ENCODE assay signal across 9 cellular contexts in the genomic region with DNA sequence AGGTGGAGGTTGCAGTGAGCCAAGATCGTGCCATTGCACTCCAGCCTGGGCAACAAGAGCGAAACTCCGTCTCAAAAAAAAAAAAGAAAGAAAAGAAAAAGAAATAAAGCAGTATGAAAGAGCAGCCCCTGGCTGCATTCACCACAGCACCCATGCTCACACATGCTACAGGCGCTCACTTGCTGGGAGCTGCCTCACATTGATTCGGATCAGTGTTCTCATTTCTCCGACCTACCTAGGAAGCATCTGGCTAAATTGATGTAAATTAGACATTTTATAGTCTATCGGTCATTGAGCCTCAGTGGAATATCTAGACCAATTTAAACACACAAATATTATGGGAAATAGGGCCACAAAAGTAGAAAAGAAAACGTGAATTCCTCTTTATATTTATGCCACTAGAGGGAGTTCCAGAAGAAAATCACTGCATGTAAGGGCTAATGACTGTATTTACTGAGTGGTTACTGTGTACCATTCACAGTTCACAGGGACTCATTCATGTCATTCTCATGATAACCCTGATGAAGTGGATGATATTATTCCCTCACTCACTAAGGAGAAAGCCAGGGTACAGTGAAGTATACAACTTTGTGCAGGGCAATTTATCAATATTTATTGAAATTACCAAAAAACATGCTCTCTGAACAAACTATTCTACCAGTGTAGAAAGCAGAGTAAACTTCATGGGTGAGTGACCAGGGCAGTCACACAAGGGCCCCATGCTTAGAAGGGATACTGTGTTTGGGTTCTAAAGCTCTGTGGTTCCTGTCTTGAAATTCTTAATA. TPM values are rescaled to one million over a fixed set of nuclear protein-coding genes. Genes with fewer than 3 reads are reported as not detected.
DNase-seq lines count a peak whose midpoint lies in the region; ATAC-seq and TF ChIP-seq lines count a peak whose summit lies in the region.
"Had no signal": no experiment of that assay in that cellular context is flagged by ENCODE, and none has a peak within 500 bp of the region (broad histone marks: within the 10 kb centered on the region; RNA-seq: fewer than 3 reads in every experiment).

No MANE protein-coding gene starts in this region.

- no peak for TF ChIP-seq EP300 in suprapubic skin (IDR thresholded peaks at IDR 0.05)

- ATAC-seq in RWPE2 (ENCODE audit: low read depth) = no peak
- ATAC-seq in left colon = no peak
- no peak for ATAC-seq in HG03520 (IDR thresholded peaks at IDR 0.05; ENCODE audit: unreplicated experiment)
- ATAC-seq in GM21515 (IDR thresholded peaks at IDR 0.05; ENCODE audit: unreplicated experiment) = no peak

- H3K4me1 ChIP-seq in RWPE2 (ENCODE audit: insufficient read depth, poor library complexity, severe bottlenecking) (peaks cover 3% of the 10 kb centered on the region), suprapubic skin (peaks cover 14% of the 10 kb centered on the region)

- no peak overlapping the region for H3K27ac ChIP-seq in RWPE2 (ENCODE audit: poor library complexity, severe bottlenecking)
- H3K27ac ChIP-seq in suprapubic skin = no peak overlapping the region

- intact Hi-C loops in left colon (cut with DNase I, micrococcal nuclease) = no loop called here

- TF ChIP-seq CTCF in RWPE2 (IDR thresholded peaks at IDR 0.05; ENCODE audit: poor library complexity, severe bottlenecking) (peak; percentile 81), fibroblast of mammary gland (conservative IDR thresholded peaks at IDR 0.05; ENCODE audit: control insufficient read depth, insufficient read depth, low read depth, low read length) (peak; percentile 66), suprapubic skin (IDR thresholded peaks at IDR 0.05) (peak; percentile 51 to 52)

- H3K36me3 ChIP-seq in RWPE2 (ENCODE audit: low read depth) (peaks cover 6% of the 10 kb centered on the region; the same call in 1 of the 2 replicates), suprapubic skin (no peaks in the 10 kb centered on the region)

- H3K27me3 ChIP-seq in RWPE2 (ENCODE audit: insufficient read depth, poor library complexity, severe bottlenecking) (no peaks in the 10 kb centered on the region), suprapubic skin (no peaks in the 10 kb centered on the region)

- H3K4me3 ChIP-seq in RWPE2 (ENCODE audit: severe bottlenecking) = no peak overlapping the region
- H3K4me3 ChIP-seq in fibroblast of mammary gland (ENCODE audit: control insufficient read depth, low read depth, low read length) = no peak overlapping the region
- no peak overlapping the region for H3K4me3 ChIP-seq in suprapubic skin

- TF ChIP-seq POLR2A in suprapubic skin (IDR thresholded peaks at IDR 0.05) = no peak

- 64% methylated on average over 8 of the region's 8 CpGs for WGBS in suprapubic skin

- H3K9me3 ChIP-seq in RWPE2 (ENCODE audit: severe bottlenecking) (no peaks in the 10 kb centered on the region), suprapubic skin (no peaks in the 10 kb centered on the region)

- DNase-seq in CD1c-positive myeloid dendritic cell (ENCODE audit: extremely low spot score) = peak; percentile 62
- peak; percentile 49 for DNase-seq in HCEC 1CT
- DNase-seq in RWPE2 (ENCODE audit: low spot score) = no peak
- peak; percentile 46 for DNase-seq in fibroblast of mammary gland (ENCODE audit: low read depth)
- no peak for DNase-seq in suprapubic skin (ENCODE audit: low spot score in 2 of 2)
- no peak for DNase-seq in left colon

RNA-seq across cellular contexts. Expression of gene MOG, which starts 5.3 kb away (rescaled TPM):
- total RNA-seq in suprapubic skin (not detected), left colon (not detected)

RNA-seq across cellular contexts. Expression of gene GABBR1, which starts 18.6 kb away (rescaled TPM):
- total RNA-seq in suprapubic skin = 10 to 100 TPM; 16.4 to 78.1 (median 31.1) TPM
- total RNA-seq in left colon = 10 to 100 TPM; 16.7 to 21.8 TPM

RNA-seq across cellular contexts. Expression of gene ZFP57, which starts 29.3 kb away (rescaled TPM):
- total RNA-seq in suprapubic skin (under 1 TPM in 1 of 4 donors, not detected in 3; 0.76 TPM), left colon (not detected)
- total RNA-seq: temporal lobe had no signal

Comparison
In these comparisons a context has a peak if more than half of its experiments do, and no peak if none do; other contexts are left out.
1. DNase-seq: peak in CD1c-positive myeloid dendritic cell (single experiment), HCEC 1CT (single experiment) and fibroblast of mammary gland (single experiment); none in RWPE2 (single experiment), suprapubic skin (0 of 2) and left colon (0 of 2).
2. Peak in every context shown above with its lines, with median percentiles within 50 percentile points of each other: CTCF ChIP-seq.